Comparison of ENCODE assay signal across 1 cellular context in genomic region chr10:3068201-3068967, GRCh38.
TF ChIP-seq lines count a peak whose summit lies in the region.

No MANE protein-coding gene starts in this region.

TF ChIP-seq in liver, 16 proteins besides CTCF, POLR2A, EP300 and RAD21 (continued from another document):
- TF ChIP-seq MAX (IDR thresholded peaks at IDR 0.05) (no peak), NR2F2 (IDR thresholded peaks at IDR 0.05) (no peak), FOXA1 (IDR thresholded peaks at IDR 0.05) (no peak), GABPA (IDR thresholded peaks at IDR 0.05 in 1 of 2, conservative IDR thresholded peaks at IDR 0.05 in 1 of 2) (no peak), RXRA (IDR thresholded peaks at IDR 0.05) (no peak), SP1 (IDR thresholded peaks at IDR 0.05) (no peak)
